11 cellular contexts compared by ENCODE assay signal in the genomic region with DNA sequence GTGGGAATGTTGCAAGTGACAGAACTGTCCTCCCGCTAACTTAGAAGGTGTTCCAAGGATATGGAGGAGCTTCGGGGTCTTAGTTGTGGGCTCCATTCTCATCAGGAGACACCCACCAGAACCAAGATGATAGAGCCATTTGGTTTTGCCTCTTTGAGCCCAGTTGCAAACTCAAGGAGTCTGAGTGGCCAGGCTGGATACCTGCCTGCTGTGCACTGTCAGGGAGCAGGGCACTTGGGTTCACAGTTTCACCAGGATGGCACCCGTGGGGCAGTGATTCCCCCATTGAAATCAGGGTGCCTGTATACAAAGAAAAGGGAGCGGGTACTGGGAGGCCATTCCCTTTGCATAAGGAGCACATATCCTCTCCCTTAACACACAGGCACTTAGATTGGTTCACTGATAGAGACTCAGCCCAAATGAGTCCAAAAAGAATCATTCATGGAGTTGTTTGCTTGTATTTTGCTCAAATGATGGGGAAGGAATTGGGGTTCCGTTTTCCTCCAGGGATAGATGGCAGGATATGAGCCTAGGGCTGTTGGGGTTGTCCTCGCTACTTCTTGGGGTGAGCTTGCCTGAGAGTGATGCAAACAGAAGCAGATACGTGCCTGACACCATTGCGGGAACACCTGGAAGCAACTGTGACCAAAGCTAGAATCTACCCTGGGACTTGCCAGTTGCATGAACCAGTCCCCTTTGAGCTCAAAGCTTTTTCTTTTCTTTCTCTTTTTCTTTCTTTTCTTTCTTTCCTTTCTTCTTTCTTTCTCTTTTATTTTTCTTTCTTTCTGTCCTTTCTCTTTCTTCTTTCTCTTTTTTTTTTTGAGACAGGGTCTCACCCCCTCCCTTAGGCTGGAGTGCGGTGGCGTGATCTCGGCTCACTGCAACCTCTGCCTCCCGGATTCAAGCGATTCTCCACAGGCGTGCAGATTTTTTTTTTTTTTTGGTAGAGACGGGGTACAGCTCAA. TPM values are rescaled to one million over a fixed set of nuclear protein-coding genes. Genes with fewer than 3 reads are reported as not detected.
DNase-seq lines count a peak whose midpoint lies in the region; ATAC-seq and TF ChIP-seq lines count a peak whose summit lies in the region.
"Had no signal": no experiment of that assay in that cellular context is flagged by ENCODE, and none has a peak within 500 bp of the region (broad histone marks: within the 10 kb centered on the region; RNA-seq: fewer than 3 reads in every experiment).

No MANE protein-coding gene starts in this region.

- no peak for ATAC-seq in GM18868 (IDR thresholded peaks at IDR 0.05; ENCODE audit: unreplicated experiment)
- no peak for ATAC-seq in GM19023 (IDR thresholded peaks at IDR 0.05; ENCODE audit: unreplicated experiment)
- no peak for ATAC-seq in GM18519 (IDR thresholded peaks at IDR 0.05; ENCODE audit: low FRiP score, unreplicated experiment)

- H3K27ac ChIP-seq in SK-N-MC: no peak overlapping the region
- H3K27ac ChIP-seq in SJCRH30: no peak overlapping the region
- H3K27ac ChIP-seq: tibial artery had no signal

- H3K9ac ChIP-seq in SK-N-MC (ENCODE audit: insufficient read length): no peak overlapping the region

- no peaks in the 10 kb centered on the region for H3K9me3 ChIP-seq in SK-N-MC (ENCODE audit: low read depth, low read length)
- no peaks in the 10 kb centered on the region for H3K9me3 ChIP-seq in SJCRH30 (replicated peaks)
- H3K9me3 ChIP-seq: tibial artery had no signal

- H3K36me3 ChIP-seq in SK-N-MC (ENCODE audit: insufficient read depth, low read length) (no peaks in the 10 kb centered on the region), SJCRH30 (peaks cover 12% of the 10 kb centered on the region; the same call in 1 of the 2 replicates)

- peak overlapping the region; percentile 88 for H3K4me3 ChIP-seq in SK-N-MC
- H3K4me3 ChIP-seq in SJCRH30: no peak overlapping the region

- DNase-seq in stimulated activated CD4-positive, alpha-beta T cell treated with anti-CD3 and anti-CD28 coated beads, Interleukin-4, amount 100 ng/mL, for 1 hour: peak; percentile 13
- no peak for DNase-seq in stimulated activated CD4-positive, alpha-beta T cell treated with anti-CD3 and anti-CD28 coated beads, Interleukin-2, amount 100 ng/mL, for 48 hours
- no peak for DNase-seq in SK-N-MC (ENCODE audit: low read depth, low spot score)
- DNase-seq in erythroblast (lab: John Stamatoyannopoulos, UW): no peak
- DNase-seq in SJCRH30: no peak
- DNase-seq: NCI-H2081 treated with DMSO at 0.1 percent for 48 hours, tibial artery had no signal

- no peaks in the 10 kb centered on the region for H3K27me3 ChIP-seq in SJCRH30

- TF ChIP-seq POLR2A in erythroblast (IDR thresholded peaks at IDR 0.05; ENCODE audit: low read length): peak; percentile 10

- peaks cover 12% of the 10 kb centered on the region for H3K4me1 ChIP-seq in SJCRH30

RNA-seq across cellular contexts. Expression of a gene that starts 1.3 kb away (rescaled TPM):
- 6.4 TPM in 2 replicates for total RNA-seq in SJCRH30 (2014; rRNA removed; shearing (Covaris generic))

RNA-seq across cellular contexts. Expression of a gene that starts 18.9 kb away (rescaled TPM):
- total RNA-seq in SJCRH30 (2014; rRNA removed; shearing (Covaris generic)): 45.1 and 48.4 TPM in 2 replicates

RNA-seq across cellular contexts. Expression of a gene that starts 28.1 kb away (rescaled TPM):
- total RNA-seq in SJCRH30 (2014; rRNA removed; shearing (Covaris generic)): 239 and 265 TPM in 2 replicates

RNA-seq across cellular contexts. Expression of a gene that starts 36.0 kb away (rescaled TPM):
- 5.9 and 6.5 TPM in 2 replicates for total RNA-seq in SJCRH30 (2014; rRNA removed; shearing (Covaris generic))

RNA-seq across cellular contexts. Expression of a gene that starts 44.9 kb away (rescaled TPM):
- total RNA-seq in SJCRH30 (2014; rRNA removed; shearing (Covaris generic)): not detected in 2 replicates
- total RNA-seq: pulmonary artery endothelial cell had no signal
